Comparison of ENCODE assay signal across 18 cellular contexts in the genomic region with DNA sequence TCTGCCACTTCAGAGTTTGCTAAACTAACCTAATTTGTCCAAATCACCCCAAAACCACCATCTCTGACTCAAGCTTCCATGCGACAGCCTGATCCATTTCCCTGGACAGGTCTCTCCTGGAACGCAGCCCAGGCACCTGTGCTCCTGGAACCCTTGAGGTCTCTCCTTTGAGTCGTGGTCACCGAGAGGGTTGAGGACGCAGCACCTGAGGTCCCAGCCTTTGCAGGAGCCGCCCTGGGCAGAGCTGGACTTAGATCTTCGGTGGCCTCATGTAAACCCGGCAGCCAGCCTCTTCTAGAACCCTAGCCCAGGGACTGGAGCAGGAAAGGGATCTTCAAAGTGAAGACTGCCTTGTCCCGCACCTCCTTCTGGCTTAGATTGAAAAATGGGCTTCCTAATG. TPM values are rescaled to one million over a fixed set of nuclear protein-coding genes. Genes with fewer than 3 reads are reported as not detected.
DNase-seq lines count a peak whose midpoint lies in the region; ATAC-seq and TF ChIP-seq lines count a peak whose summit lies in the region.
"Had no signal": no experiment of that assay in that cellular context is flagged by ENCODE, and none has a peak within 500 bp of the region (broad histone marks: within the 10 kb centered on the region; RNA-seq: fewer than 3 reads in every experiment).

No MANE protein-coding gene starts in this region.

- peaks cover 25% of the 10 kb centered on the region for H3K4me1 Mint-ChIP-seq in CD14-positive monocyte
- peaks cover 8% of the 10 kb centered on the region for H3K4me1 Mint-ChIP-seq in activated T-cell treated with anti-CD3 and anti-CD28 coated beads, Interleukin-2, amount 50 U/mL, for 4 hours (ENCODE audit: low read depth)

- no peak overlapping the region for H3K27ac ChIP-seq in right atrium auricular region
- no peak overlapping the region for H3K27ac ChIP-seq in heart left ventricle
- H3K27ac ChIP-seq in colonic mucosa, result no peak overlapping the region
- H3K27ac ChIP-seq: BLaER1 had no signal

- peak overlapping the region in 4 of 7 donors; percentile 12 to 79 (median 28) for H3K27ac Mint-ChIP-seq in CD14-positive monocyte
- H3K27ac Mint-ChIP-seq: CD4-positive, alpha-beta T cell; CD8-positive, alpha-beta T cell had no signal

- no peak overlapping the region for H3K9ac ChIP-seq in colonic mucosa (ENCODE audit: low read depth in 2 of 2, low read length in 2 of 2)
- H3K9ac ChIP-seq: BLaER1 had no signal

- no peak for ATAC-seq in heart left ventricle
- ATAC-seq in activated T-cell treated with anti-CD3 and anti-CD28 coated beads, Interleukin-2, amount 50 U/mL, for 4 hours, result no peak
- ATAC-seq: CD8-positive, alpha-beta T cell had no signal

- H3K4me1 ChIP-seq in right atrium auricular region (no peaks in the 10 kb centered on the region), heart left ventricle (peaks cover 0 to 4% (median 0%) of the 10 kb centered on the region in 12 donors), colonic mucosa (peaks cover 7% of the 10 kb centered on the region)
- H3K4me1 ChIP-seq: BE2C had no signal

- 91 to 95% (median 92%) methylated on average over 9 of the region's 9 CpGs for WGBS in heart left ventricle, 4 donors

- no peaks in the 10 kb centered on the region for H3K27me3 ChIP-seq in right atrium auricular region
- H3K27me3 ChIP-seq in heart left ventricle, result no peaks in the 10 kb centered on the region
- H3K27me3 ChIP-seq in colonic mucosa, result no peaks in the 10 kb centered on the region
- H3K27me3 ChIP-seq: BE2C, BLaER1 had no signal

- TF ChIP-seq POLR2A in heart left ventricle (IDR thresholded peaks at IDR 0.05), result no peak

- H3K9me3 ChIP-seq in right atrium auricular region (no peaks in the 10 kb centered on the region), heart left ventricle (no peaks in the 10 kb centered on the region), colonic mucosa (no peaks in the 10 kb centered on the region)
- H3K9me3 ChIP-seq: BE2C, Caco-2 had no signal

- no peak overlapping the region for H3K4me3 Mint-ChIP-seq in CD14-positive monocyte
- no peak overlapping the region for H3K4me3 Mint-ChIP-seq in activated T-cell treated with anti-CD3 and anti-CD28 coated beads, Interleukin-2, amount 50 U/mL, for 4 hours
- H3K4me3 Mint-ChIP-seq: CD4-positive, alpha-beta T cell; CD8-positive, alpha-beta T cell had no signal

- H3K36me3 Mint-ChIP-seq in CD14-positive monocyte, result peaks cover 6 to 30% of the 10 kb centered on the region in 2 donors
- H3K36me3 Mint-ChIP-seq in activated T-cell treated with anti-CD3 and anti-CD28 coated beads, Interleukin-2, amount 50 U/mL, for 4 hours (ENCODE audit: insufficient read depth), result no peaks in the 10 kb centered on the region
- H3K36me3 Mint-ChIP-seq: CD8-positive, alpha-beta T cell had no signal

- intact Hi-C loops in heart left ventricle (cut with DNase I) (loop anchor here in 9 of 10 donors (5.0 to 10.0 kb wide), 5 partner anchors 32 to 580 kb away; partner anchors contain the start of genes ASRGL1 (in 1 of the 9), FEN1 (in 1 of the 9) and TMEM258 (in 1 of the 9)), CD14-positive monocyte (cut with micrococcal nuclease) (no loop called here), colonic mucosa (cut with DNase I) (loop anchor here (2.0 to 5.0 kb wide), 3 partner anchors 34 to 202 kb away; no protein-coding TSS in a partner anchor)

- TF ChIP-seq CTCF in right atrium auricular region (IDR thresholded peaks at IDR 0.05) (no peak), heart left ventricle (IDR thresholded peaks at IDR 0.05) (no peak), CD14-positive monocyte (IDR thresholded peaks at IDR 0.05) (no peak), colonic mucosa (IDR thresholded peaks at IDR 0.05) (no peak)

- no peaks in the 10 kb centered on the region for H3K9me3 Mint-ChIP-seq in CD14-positive monocyte
- no peaks in the 10 kb centered on the region for H3K9me3 Mint-ChIP-seq in activated T-cell treated with anti-CD3 and anti-CD28 coated beads, Interleukin-2, amount 50 U/mL, for 4 hours
- H3K9me3 Mint-ChIP-seq: CD4-positive, alpha-beta T cell; CD8-positive, alpha-beta T cell had no signal

- H3K4me3 ChIP-seq in right atrium auricular region (no peak overlapping the region), heart left ventricle (no peak overlapping the region), colonic mucosa (no peak overlapping the region)
- H3K4me3 ChIP-seq: BLaER1 had no signal

- DNase-seq in right atrium auricular region (ENCODE audit: low spot score) (peak; percentile 49), heart left ventricle (no peak), CD14-positive monocyte (ENCODE audit: low spot score) (no peak), colonic mucosa (peak; percentile 16)
- no peak for DNase-seq in activated T-cell treated with anti-CD3 and anti-CD28 coated beads, Interleukin-2, amount 50 U/mL, for 4 hours
- DNase-seq: 8988T; ACHN; BE2C; C1 segment of cervical spinal cord; Caco-2; Calu3; CD4-positive, alpha-beta T cell; CD8-positive, alpha-beta T cell; DMS79 treated with DMSO at 0.1 percent for 48 hours; GF-D8 had no signal

- H3K27me3 Mint-ChIP-seq in CD14-positive monocyte (ENCODE audit: low read depth in 3 of 3), result no peaks in the 10 kb centered on the region
- H3K27me3 Mint-ChIP-seq in activated T-cell treated with anti-CD3 and anti-CD28 coated beads, Interleukin-2, amount 50 U/mL, for 4 hours (ENCODE audit: low read depth), result no peaks in the 10 kb centered on the region
- H3K27me3 Mint-ChIP-seq: CD4-positive, alpha-beta T cell had no signal

- H3K36me3 ChIP-seq in right atrium auricular region (no peaks in the 10 kb centered on the region), heart left ventricle (no peaks in the 10 kb centered on the region), colonic mucosa (no peaks in the 10 kb centered on the region)
- H3K36me3 ChIP-seq: BE2C, BLaER1 had no signal

RNA-seq across cellular contexts. Expression of gene ASRGL1, which starts 37.6 kb away (rescaled TPM):
- total RNA-seq in right atrium auricular region (1 to 10 TPM in 1 of 2 donors, under 1 TPM in 1; 0.74 to 7.0 TPM), heart left ventricle (10 to 100 TPM in 1 of 9 donors, 1 to 10 TPM in 8; 1.4 to 13.2 (median 3.2) TPM), colonic mucosa (10 to 100 TPM; 32.5 to 71.7 TPM)
- polyA plus RNA-seq in heart left ventricle (1 to 10 TPM; 1.9 to 6.2 TPM), CD14-positive monocyte (10 to 100 TPM; 50.6 to 57.8 TPM)
- 1 to 10 TPM; 3.1 to 4.5 (median 4.2) TPM for total RNA-seq in activated T-cell treated with anti-CD3 and anti-CD28 coated beads, Interleukin-2, amount 50 U/mL, for 4 hours

RNA-seq across cellular contexts. Expression of gene SCGB1A1, which starts 44.0 kb away (rescaled TPM):
- not detected for total RNA-seq in right atrium auricular region
- total RNA-seq in heart left ventricle, result not detected
- polyA plus RNA-seq in heart left ventricle, result not detected
- not detected for polyA plus RNA-seq in CD14-positive monocyte
- total RNA-seq in colonic mucosa, result 1 to 10 TPM in 1 of 2 donors, not detected in 1; 2.3 TPM
- 1 to 10 TPM in 1 of 3 donors, under 1 TPM in 2; 0.61 to 1.1 (median 0.87) TPM for total RNA-seq in activated T-cell treated with anti-CD3 and anti-CD28 coated beads, Interleukin-2, amount 50 U/mL, for 4 hours
- total RNA-seq: A673; Caco-2; Calu3; CD4-positive, alpha-beta T cell; CD8-positive, alpha-beta T cell had no signal
- polyA plus RNA-seq: AG04450 had no signal

Comparison
In these comparisons a context has a peak if more than half of its experiments do, and no peak if none do; other contexts are left out.
1. DNase-seq: peak in right atrium auricular region (single experiment) and colonic mucosa (single experiment); none in heart left ventricle (0 of 5), CD14-positive monocyte (single experiment) and activated T-cell treated with anti-CD3 and anti-CD28 coated beads, Interleukin-2, amount 50 U/mL, for 4 hours (single experiment).
2. intact Hi-C loops: an anchor here in heart left ventricle (5.0 to 10.0 kb wide) and colonic mucosa (2.0 to 5.0 kb wide); none called in CD14-positive monocyte.